7 cellular contexts compared by ENCODE assay signal in genomic region chr6:132020918-132021317, GRCh38.
DNase-seq lines count a peak whose midpoint lies in the region; ATAC-seq and TF ChIP-seq lines count a peak whose summit lies in the region.
"Not testable (repeated sequence)": the region's sequence is repeated elsewhere in the genome, so short reads cannot be mapped to it uniquely, and the experiment has no call there.

No MANE protein-coding gene starts in this region.

- not testable (repeated sequence) for TF ChIP-seq EP300 in tibial nerve (IDR thresholded peaks at IDR 0.05)

- TF ChIP-seq RAD21 in IMR-90 (IDR thresholded peaks at IDR 0.05; ENCODE audit: low read length): not testable (repeated sequence)

- not testable (repeated sequence) for H3K4ac ChIP-seq in IMR-90 (ENCODE audit: low read depth, low read length); mesenchymal stem cell (ENCODE audit: low read depth in 1 of 2, low read length in 2 of 2)

- H3K4me2 ChIP-seq in IMR-90 (ENCODE audit: low read depth, low read length); mesenchymal stem cell (ENCODE audit: low read length, poor library complexity, severe bottlenecking): not testable (repeated sequence)

- intact Hi-C loops in IMR-90 (cut with micrococcal nuclease); breast epithelium (cut with DNase I; ENCODE audit: low total_unique reads); spleen (cut with DNase I; ENCODE audit: low total_unique reads): not testable (repeated sequence)
- intact Hi-C loops in heart left ventricle (cut with DNase I): loop anchor here in 1 of 10 donors (10.0 kb wide), 1 partner anchor 114 kb away; no protein-coding TSS in a partner anchor

- not testable (repeated sequence) for H3K27me3 ChIP-seq in IMR-90 (ENCODE audit: control insufficient read depth, insufficient read depth, low read length); breast epithelium; heart left ventricle; mesenchymal stem cell (ENCODE audit: control insufficient read depth in 1 of 2, insufficient read depth in 1 of 2, low read length in 2 of 2); rectal smooth muscle tissue (ENCODE audit: control insufficient read depth, insufficient read depth, low read length); spleen (replicated peaks in 1 of 7); tibial nerve

- not testable (repeated sequence) for TF ChIP-seq POLR2A in IMR-90 (IDR thresholded peaks at IDR 0.05; ENCODE audit: low read depth, low read length); breast epithelium (IDR thresholded peaks at IDR 0.05); heart left ventricle (IDR thresholded peaks at IDR 0.05); spleen (IDR thresholded peaks at IDR 0.05); tibial nerve (IDR thresholded peaks at IDR 0.05)

- H2BK120ac ChIP-seq in IMR-90 (ENCODE audit: low read depth, low read length); mesenchymal stem cell (ENCODE audit: low read depth, low read length): not testable (repeated sequence)

- H3K9me1 ChIP-seq in IMR-90 (ENCODE audit: insufficient read depth, low read length): not testable (repeated sequence)

- H3K36me3 ChIP-seq in IMR-90 (ENCODE audit: control insufficient read depth, insufficient read depth, low read length); breast epithelium; heart left ventricle; mesenchymal stem cell (ENCODE audit: control insufficient read depth in 1 of 2, insufficient read depth in 2 of 2, low read depth in 1 of 2, low read length in 2 of 2); rectal smooth muscle tissue (ENCODE audit: control insufficient read depth, insufficient read depth, low read length); spleen; tibial nerve: not testable (repeated sequence)

- H3K18ac ChIP-seq in IMR-90 (ENCODE audit: low read depth, low read length); mesenchymal stem cell (ENCODE audit: low read depth in 1 of 2, low read length in 2 of 2): not testable (repeated sequence)

- not testable (repeated sequence) for H2AK5ac ChIP-seq in IMR-90 (ENCODE audit: low read depth, low read length); mesenchymal stem cell (ENCODE audit: low read length, severe bottlenecking)

- H3K14ac ChIP-seq in IMR-90 (replicated peaks; ENCODE audit: low read depth, low read length); mesenchymal stem cell (ENCODE audit: low read length in 2 of 2): not testable (repeated sequence)

- not testable (repeated sequence) for H4K20me1 ChIP-seq in IMR-90 (ENCODE audit: insufficient read depth, low read length)

- dilution Hi-C loops in IMR-90 (cut with HindIII; ENCODE audit: low sequenced_read_pairs, unreplicated experiment): not testable (repeated sequence)

- H4K91ac ChIP-seq in IMR-90 (ENCODE audit: insufficient read depth, low read depth, low read length); mesenchymal stem cell (ENCODE audit: low read length): not testable (repeated sequence)

- TF ChIP-seq CTCF in IMR-90 (conservative IDR thresholded peaks at IDR 0.05; ENCODE audit: low read depth, low read length); breast epithelium (IDR thresholded peaks at IDR 0.05); heart left ventricle (IDR thresholded peaks at IDR 0.05); spleen (IDR thresholded peaks at IDR 0.05 in 8 of 11, conservative IDR thresholded peaks at IDR 0.05 in 3 of 11); tibial nerve (IDR thresholded peaks at IDR 0.05): not testable (repeated sequence)

- 0 out of 2 replicates have a peak overlapping the region, but pooled peaks have one; percentile 48 for H2BK20ac ChIP-seq in IMR-90 (ENCODE audit: low read depth, low read length)

- H4K8ac ChIP-seq in IMR-90 (ENCODE audit: low read depth in 2 of 2, low read length in 2 of 2); mesenchymal stem cell (ENCODE audit: low read length): not testable (repeated sequence)

- no CpG with 5 or more reads among the region's 4 CpGs for WGBS in IMR-90 (ENCODE audit: extremely low coverage in 2 of 2, insufficient read length in 1 of 2), 2 experiments
- 93 to 99% (median 98%) methylated on average over 4 of the region's 4 CpGs for WGBS in heart left ventricle, 4 donors
- 94% methylated on average over 3 of the region's 4 CpGs for WGBS in mesenchymal stem cell
- WGBS in spleen, 5 donors: 93 to 99% (median 95%) methylated on average over 4 of the region's 4 CpGs
- 98% methylated on average over 4 of the region's 4 CpGs for WGBS in tibial nerve, 2 donors

- H2AFZ ChIP-seq in IMR-90 (replicated peaks; ENCODE audit: low read length, poor library complexity); mesenchymal stem cell (ENCODE audit: low read depth, low read length): not testable (repeated sequence)

- DNase-seq in IMR-90; breast epithelium (ENCODE audit: low spot score in 2 of 2); heart left ventricle; mesenchymal stem cell; spleen; tibial nerve (ENCODE audit: low spot score in 2 of 2): not testable (repeated sequence)

- not testable (repeated sequence) for H2BK12ac ChIP-seq in mesenchymal stem cell (ENCODE audit: low read length in 2 of 2)

- H2BK15ac ChIP-seq in IMR-90 (ENCODE audit: low read depth, low read length); mesenchymal stem cell (ENCODE audit: low read depth, poor library complexity, severe bottlenecking): not testable (repeated sequence)

- H3K56ac ChIP-seq in IMR-90 (ENCODE audit: extremely low read depth, insufficient read depth, low read length): not testable (repeated sequence)

- not testable (repeated sequence) for H3K27ac ChIP-seq in IMR-90 (ENCODE audit: insufficient read depth, low read length); mesenchymal stem cell (ENCODE audit: low read length, poor library complexity, severe bottlenecking)
- H3K27ac ChIP-seq in breast epithelium: peak overlapping the region; percentile 55 to 78
- H3K27ac ChIP-seq in heart left ventricle: peak overlapping the region in 9 of 12 donors; percentile 20 to 76 (median 57)
- peak overlapping the region; percentile 64 for H3K27ac ChIP-seq in rectal smooth muscle tissue (ENCODE audit: low read depth, low read length)
- H3K27ac ChIP-seq in spleen: peak overlapping the region in 7 of 8 donors; percentile 1 to 75 (median 72)
- H3K27ac ChIP-seq in tibial nerve: peak overlapping the region; percentile 17 to 74 (median 57)

- ATAC-seq in IMR-90 (ENCODE audit: low read depth); heart left ventricle: not testable (repeated sequence)

- H3K9ac ChIP-seq in IMR-90 (ENCODE audit: low read depth, low read length); rectal smooth muscle tissue (ENCODE audit: low read length): not testable (repeated sequence)
- H3K9ac ChIP-seq in mesenchymal stem cell (ENCODE audit: low read length): peak overlapping the region; percentile 78

- not testable (repeated sequence) for H2AK9ac ChIP-seq in IMR-90 (replicated peaks; ENCODE audit: low read depth, low read length, poor library complexity)

- not testable (repeated sequence) for H4K5ac ChIP-seq in IMR-90 (ENCODE audit: low read depth, low read length)

- not testable (repeated sequence) for H3K4me1 ChIP-seq in IMR-90 (ENCODE audit: control insufficient read depth, insufficient read depth, low read length); breast epithelium; heart left ventricle; mesenchymal stem cell (ENCODE audit: control insufficient read depth, insufficient read depth, low read depth, low read length); spleen
- peaks cover 11% of the 10 kb centered on the region for H3K4me1 ChIP-seq in rectal smooth muscle tissue (ENCODE audit: control insufficient read depth, insufficient read depth, low read length)
- H3K4me1 ChIP-seq in tibial nerve: peaks cover 0 to 30% (median 2%) of the 10 kb centered on the region in 4 donors

- H2BK5ac ChIP-seq in IMR-90 (ENCODE audit: low read depth, low read length, poor library complexity, severe bottlenecking): peak overlapping the region; percentile 18
- H2BK5ac ChIP-seq in mesenchymal stem cell (ENCODE audit: low read depth, low read length, poor library complexity, severe bottlenecking): not testable (repeated sequence)

- H3K23ac ChIP-seq in IMR-90 (ENCODE audit: low read depth, low read length); mesenchymal stem cell (ENCODE audit: low read length in 2 of 2): not testable (repeated sequence)

- not testable (repeated sequence) for H3K79me1 ChIP-seq in IMR-90 (ENCODE audit: low read depth in 1 of 2, low read length in 2 of 2); mesenchymal stem cell (replicated peaks; ENCODE audit: low read length, poor library complexity, severe bottlenecking)

- not testable (repeated sequence) for H3K9me3 ChIP-seq in IMR-90 (ENCODE audit: control insufficient read depth, insufficient read depth, low read length); breast epithelium; heart left ventricle; mesenchymal stem cell (ENCODE audit: control insufficient read depth, low read length); spleen; tibial nerve

- CTCF ChIA-PET in IMR-90 (lab: Yijun Ruan, JAX): not testable (repeated sequence)

- in situ Hi-C loops in IMR-90 (cut with MboI; ENCODE audit: low sequenced_read_pairs): not testable (repeated sequence)

- POLR2A ChIA-PET in IMR-90 (lab: Charles Lee; ENCODE audit: unreplicated experiment): not testable (repeated sequence)

- BruUV-seq in IMR-90 (replicated peaks; lab: Mats Ljungman, UMichigan): not testable (repeated sequence)

- H3K4me3 ChIP-seq in IMR-90 (ENCODE audit: insufficient read depth, low read depth, low read length); breast epithelium; heart left ventricle; mesenchymal stem cell (ENCODE audit: insufficient read depth in 1 of 2, low read depth in 1 of 2, low read length in 2 of 2); rectal smooth muscle tissue (ENCODE audit: low read length); spleen; tibial nerve: not testable (repeated sequence)
